In the genomic region with DNA sequence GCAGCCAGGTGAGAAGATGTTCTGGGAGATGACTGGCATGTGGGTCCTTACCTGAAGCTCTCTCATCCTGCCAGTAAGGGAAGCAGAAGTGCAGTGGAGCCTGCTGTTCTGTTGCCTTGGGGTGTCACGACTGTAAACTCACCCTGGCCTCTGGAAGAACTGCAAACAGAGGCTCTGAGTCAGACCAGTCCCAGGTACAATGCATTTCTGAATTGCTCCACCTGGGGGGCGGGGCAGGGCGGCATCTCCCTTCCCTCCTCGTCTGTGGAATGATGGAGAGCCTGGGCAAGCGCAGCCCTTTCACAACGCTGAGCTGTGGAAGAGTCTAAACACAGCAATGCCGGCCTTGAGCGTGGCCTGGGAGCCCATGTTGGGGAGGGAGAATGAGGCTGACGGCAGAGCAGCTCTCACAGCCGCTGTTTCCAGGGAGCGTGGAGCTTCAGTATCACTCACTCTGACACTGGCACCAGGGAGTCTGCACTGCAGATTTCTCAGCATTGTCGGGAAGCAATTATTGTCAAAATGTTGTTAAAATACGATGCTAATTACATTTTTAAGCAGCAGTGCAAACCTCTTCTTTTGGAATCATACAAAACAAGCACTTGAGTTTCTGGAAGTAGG, we compare ENCODE assay signal across 28 cellular contexts.
DNase-seq lines count a peak whose midpoint lies in the region; ATAC-seq and TF ChIP-seq lines count a peak whose summit lies in the region.
"Had no signal": no experiment of that assay in that cellular context is flagged by ENCODE, and none has a peak within 500 bp of the region (broad histone marks: within the 10 kb centered on the region; RNA-seq: fewer than 3 reads in every experiment).

No MANE protein-coding gene starts in this region.

- peak; percentile 0 for DNase-seq in NCI-H748 (lab: John Stamatoyannopoulos, UW; ENCODE audit: unreplicated experiment)
- DNase-seq in NCI-H748 treated with DMSO at 0.1 percent for 48 hours (lab: John Stamatoyannopoulos, UW), result no peak
- DNase-seq in NCI-H69 (lab: John Stamatoyannopoulos, UW), result peak; percentile 70
- no peak for DNase-seq in foreskin keratinocyte
- DNase-seq in activated CD4-positive, alpha-beta T cell treated with anti-CD3 and anti-CD28 coated beads for 36 hours, result no peak
- DNase-seq: activated B cell treated with CpG ODN at 0.5 μM for 24 hours; activated CD4-positive, alpha-beta T cell treated with anti-CD3 and anti-CD28 coated beads, Interleukin-2, amount 50 U/mL, for 1 hour; activated T-cell treated with anti-CD3 and anti-CD28 coated beads, Interleukin-2, amount 50 U/mL, for 4 hours; dermis blood vessel endothelial cell; gastrocnemius medialis; GM23248; hippocampal formation; naive B cell; NCI-H187; Peyer's patch; right lobe of liver; SJCRH30; stimulated activated CD4-positive, alpha-beta T cell treated with anti-CD3 and anti-CD28 coated beads, Interleukin-12 subunit alpha, Interleukin-12 subunit beta, amount 100 ng/mL, for 4 hours; stimulated activated CD4-positive, alpha-beta T cell treated with anti-CD3 and anti-CD28 coated beads, Interleukin-2, amount 100 ng/mL, for 48 hours; stomach; T1000 had no signal

- intact Hi-C loops in activated CD4-positive, alpha-beta T cell treated with anti-CD3 and anti-CD28 coated beads for 36 hours (cut with DNase I, micrococcal nuclease), result no loop called here

- peaks cover 0 to 81% of the 10 kb centered on the region in 2 donors for H3K36me3 ChIP-seq in gastroesophageal sphincter
- H3K36me3 ChIP-seq in neural cell (ENCODE audit: insufficient read depth, low read length), result peaks cover 5% of the 10 kb centered on the region
- H3K36me3 ChIP-seq: gastrocnemius medialis, Peyer's patch, right lobe of liver, SJCRH30, vagina had no signal

- H4K20me1 ChIP-seq in neural cell (ENCODE audit: insufficient read depth), result no peaks in the 10 kb centered on the region

- H3K4me3 ChIP-seq in gastroesophageal sphincter, result no peak overlapping the region
- no peak overlapping the region for H3K4me3 ChIP-seq in neural cell (ENCODE audit: low read length)
- H3K4me3 ChIP-seq: gastrocnemius medialis, GM23248, Peyer's patch, right lobe of liver, SJCRH30, stomach, vagina had no signal

- H3K9ac ChIP-seq in neural cell (ENCODE audit: low read length), result no peak overlapping the region
- H3K9ac ChIP-seq: GM23248 had no signal

- H3K4me1 Mint-ChIP-seq in activated CD4-positive, alpha-beta T cell treated with anti-CD3 and anti-CD28 coated beads for 36 hours, result no peaks in the 10 kb centered on the region
- H3K4me1 Mint-ChIP-seq: activated B cell treated with CpG ODN at 0.5 μM for 24 hours; central memory CD8-positive, alpha-beta T cell; memory B cell; naive B cell had no signal

- TF ChIP-seq POLR2A in gastroesophageal sphincter (IDR thresholded peaks at IDR 0.05), result no peak

- POLR2A ChIA-PET in activated CD4-positive, alpha-beta T cell treated with anti-CD3 and anti-CD28 coated beads for 36 hours (lab: Charles Lee), result no interaction called here

- no peak for TF ChIP-seq CTCF in gastroesophageal sphincter (IDR thresholded peaks at IDR 0.05)
- TF ChIP-seq CTCF in neural cell (IDR thresholded peaks at IDR 0.05; ENCODE audit: poor library complexity, severe bottlenecking), result no peak
- no peak for TF ChIP-seq CTCF in foreskin keratinocyte (conservative IDR thresholded peaks at IDR 0.05)

- H3K36me3 Mint-ChIP-seq in activated CD4-positive, alpha-beta T cell treated with anti-CD3 and anti-CD28 coated beads for 36 hours (ENCODE audit: low read depth), result no peaks in the 10 kb centered on the region
- H3K36me3 Mint-ChIP-seq: memory B cell, naive B cell had no signal

- H3K4me1 ChIP-seq in gastroesophageal sphincter (peaks cover 0 to 11% (median 0%) of the 10 kb centered on the region in 3 donors), foreskin keratinocyte (no peaks in the 10 kb centered on the region)
- H3K4me1 ChIP-seq: gastrocnemius medialis, Peyer's patch, right lobe of liver, SJCRH30, stomach, vagina had no signal

- H3K27ac ChIP-seq in gastroesophageal sphincter (peak overlapping the region in 3 of 4 donors; percentile 57 to 69 (median 64)), neural cell (ENCODE audit: low read length) (peak overlapping the region; percentile 28), foreskin keratinocyte (no peak overlapping the region)
- H3K27ac ChIP-seq: gastrocnemius medialis, GM23248, right lobe of liver, SJCRH30, stomach, vagina had no signal

- no peak overlapping the region for H3K27ac Mint-ChIP-seq in activated CD4-positive, alpha-beta T cell treated with anti-CD3 and anti-CD28 coated beads for 36 hours
- H3K27ac Mint-ChIP-seq: activated B cell treated with CpG ODN at 0.5 μM for 24 hours, memory B cell, naive B cell, progenitor cell of endocrine pancreas had no signal

- peaks cover 3% of the 10 kb centered on the region for H3K27me3 Mint-ChIP-seq in activated CD4-positive, alpha-beta T cell treated with anti-CD3 and anti-CD28 coated beads for 36 hours
- H3K27me3 Mint-ChIP-seq: memory B cell, progenitor cell of endocrine pancreas had no signal

- CTCF ChIA-PET in activated CD4-positive, alpha-beta T cell treated with anti-CD3 and anti-CD28 coated beads for 36 hours (lab: Charles Lee), result no interaction called here

- WGBS in gastroesophageal sphincter (ENCODE audit: low coverage in 1 of 2), 2 donors, result 58 to 80% methylated on average over 1 to 9 of the region's 13 CpGs

- no peaks in the 10 kb centered on the region for H3F3A ChIP-seq in neural cell (ENCODE audit: insufficient read depth, low read length, poor library complexity, severe bottlenecking)

- ATAC-seq in gastroesophageal sphincter (no peak), foreskin keratinocyte (no peak), HG03025 (IDR thresholded peaks at IDR 0.05; ENCODE audit: low FRiP score, unreplicated experiment) (no peak)
- no peak for ATAC-seq in activated CD4-positive, alpha-beta T cell treated with anti-CD3 and anti-CD28 coated beads for 36 hours
- ATAC-seq: activated T-cell treated with anti-CD3 and anti-CD28 coated beads, Interleukin-2, amount 50 U/mL, for 4 hours; right lobe of liver had no signal

- no peaks in the 10 kb centered on the region for H3K9me3 Mint-ChIP-seq in activated CD4-positive, alpha-beta T cell treated with anti-CD3 and anti-CD28 coated beads for 36 hours (ENCODE audit: low read depth)
- H3K9me3 Mint-ChIP-seq: activated B cell treated with CpG ODN at 0.5 μM for 24 hours; activated T-cell treated with anti-CD3 and anti-CD28 coated beads, Interleukin-2, amount 50 U/mL, for 4 hours; central memory CD8-positive, alpha-beta T cell; memory B cell; naive B cell had no signal

- no peak overlapping the region for H3K4me2 ChIP-seq in neural cell (ENCODE audit: low read length)

- H3K4me3 Mint-ChIP-seq in activated CD4-positive, alpha-beta T cell treated with anti-CD3 and anti-CD28 coated beads for 36 hours, result no peak overlapping the region
- H3K4me3 Mint-ChIP-seq: activated B cell treated with CpG ODN at 0.5 μM for 24 hours; activated T-cell treated with anti-CD3 and anti-CD28 coated beads, Interleukin-2, amount 50 U/mL, for 4 hours; central memory CD8-positive, alpha-beta T cell; memory B cell; naive B cell had no signal

- no peaks in the 10 kb centered on the region for H3K27me3 ChIP-seq in gastroesophageal sphincter
- H3K27me3 ChIP-seq in neural cell (ENCODE audit: insufficient read depth, low read depth, low read length), result no peaks in the 10 kb centered on the region
- no peaks in the 10 kb centered on the region for H3K27me3 ChIP-seq in foreskin keratinocyte
- H3K27me3 ChIP-seq: gastrocnemius medialis, Peyer's patch, right lobe of liver, stomach, vagina had no signal

- no peaks in the 10 kb centered on the region for H3K79me2 ChIP-seq in neural cell (replicated peaks; ENCODE audit: insufficient read depth, low read length)

- no peaks in the 10 kb centered on the region for H3K9me2 ChIP-seq in neural cell (ENCODE audit: insufficient read depth, low read length)

- no peak for TF ChIP-seq RAD21 in neural cell (conservative IDR thresholded peaks at IDR 0.05)

- no peaks in the 10 kb centered on the region for H3K9me3 ChIP-seq in gastroesophageal sphincter
- peaks cover 4% of the 10 kb centered on the region for H3K9me3 ChIP-seq in neural cell (ENCODE audit: low read length)
- H3K9me3 ChIP-seq: gastrocnemius medialis, right lobe of liver, SJCRH30, stomach, vagina had no signal

- TF ChIP-seq EP300 in gastroesophageal sphincter (IDR thresholded peaks at IDR 0.05) (no peak), neural cell (conservative IDR thresholded peaks at IDR 0.05; ENCODE audit: poor library complexity, severe bottlenecking) (no peak)

- H2AFZ ChIP-seq in neural cell (ENCODE audit: low read depth, low read length), result no peak overlapping the region
- H2AFZ ChIP-seq: GM23248 had no signal

TF ChIP-seq in neural cell, 6 proteins besides CTCF, POLR2A, EP300 and RAD21:
- TF ChIP-seq, protein P1, sequence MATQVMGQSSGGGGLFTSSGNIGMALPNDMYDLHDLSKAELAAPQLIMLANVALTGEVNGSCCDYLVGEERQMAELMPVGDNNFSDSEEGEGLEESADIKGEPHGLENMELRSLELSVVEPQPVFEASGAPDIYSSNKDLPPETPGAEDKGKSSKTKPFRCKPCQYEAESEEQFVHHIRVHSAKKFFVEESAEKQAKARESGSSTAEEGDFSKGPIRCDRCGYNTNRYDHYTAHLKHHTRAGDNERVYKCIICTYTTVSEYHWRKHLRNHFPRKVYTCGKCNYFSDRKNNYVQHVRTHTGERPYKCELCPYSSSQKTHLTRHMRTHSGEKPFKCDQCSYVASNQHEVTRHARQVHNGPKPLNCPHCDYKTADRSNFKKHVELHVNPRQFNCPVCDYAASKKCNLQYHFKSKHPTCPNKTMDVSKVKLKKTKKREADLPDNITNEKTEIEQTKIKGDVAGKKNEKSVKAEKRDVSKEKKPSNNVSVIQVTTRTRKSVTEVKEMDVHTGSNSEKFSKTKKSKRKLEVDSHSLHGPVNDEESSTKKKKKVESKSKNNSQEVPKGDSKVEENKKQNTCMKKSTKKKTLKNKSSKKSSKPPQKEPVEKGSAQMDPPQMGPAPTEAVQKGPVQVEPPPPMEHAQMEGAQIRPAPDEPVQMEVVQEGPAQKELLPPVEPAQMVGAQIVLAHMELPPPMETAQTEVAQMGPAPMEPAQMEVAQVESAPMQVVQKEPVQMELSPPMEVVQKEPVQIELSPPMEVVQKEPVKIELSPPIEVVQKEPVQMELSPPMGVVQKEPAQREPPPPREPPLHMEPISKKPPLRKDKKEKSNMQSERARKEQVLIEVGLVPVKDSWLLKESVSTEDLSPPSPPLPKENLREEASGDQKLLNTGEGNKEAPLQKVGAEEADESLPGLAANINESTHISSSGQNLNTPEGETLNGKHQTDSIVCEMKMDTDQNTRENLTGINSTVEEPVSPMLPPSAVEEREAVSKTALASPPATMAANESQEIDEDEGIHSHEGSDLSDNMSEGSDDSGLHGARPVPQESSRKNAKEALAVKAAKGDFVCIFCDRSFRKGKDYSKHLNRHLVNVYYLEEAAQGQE (IDR thresholded peaks at IDR 0.05; ENCODE audit: borderline replicate concordance), result no peak
- peak; percentile 11 for TF ChIP-seq POLR2AphosphoS5 (IDR thresholded peaks at IDR 0.05)
TF ChIP-seq in neural cell: peak in this region for 1.

Comparison
In these comparisons a context has a peak if more than half of its experiments do, and no peak if none do; other contexts are left out.
1. DNase-seq: peak in NCI-H748 (single experiment) and NCI-H69 (single experiment); none in NCI-H748 treated with DMSO at 0.1 percent for 48 hours (single experiment), foreskin keratinocyte (0 of 2) and activated CD4-positive, alpha-beta T cell treated with anti-CD3 and anti-CD28 coated beads for 36 hours (single experiment).